ENCODE assay signal across 8 cellular contexts in the genomic region with DNA sequence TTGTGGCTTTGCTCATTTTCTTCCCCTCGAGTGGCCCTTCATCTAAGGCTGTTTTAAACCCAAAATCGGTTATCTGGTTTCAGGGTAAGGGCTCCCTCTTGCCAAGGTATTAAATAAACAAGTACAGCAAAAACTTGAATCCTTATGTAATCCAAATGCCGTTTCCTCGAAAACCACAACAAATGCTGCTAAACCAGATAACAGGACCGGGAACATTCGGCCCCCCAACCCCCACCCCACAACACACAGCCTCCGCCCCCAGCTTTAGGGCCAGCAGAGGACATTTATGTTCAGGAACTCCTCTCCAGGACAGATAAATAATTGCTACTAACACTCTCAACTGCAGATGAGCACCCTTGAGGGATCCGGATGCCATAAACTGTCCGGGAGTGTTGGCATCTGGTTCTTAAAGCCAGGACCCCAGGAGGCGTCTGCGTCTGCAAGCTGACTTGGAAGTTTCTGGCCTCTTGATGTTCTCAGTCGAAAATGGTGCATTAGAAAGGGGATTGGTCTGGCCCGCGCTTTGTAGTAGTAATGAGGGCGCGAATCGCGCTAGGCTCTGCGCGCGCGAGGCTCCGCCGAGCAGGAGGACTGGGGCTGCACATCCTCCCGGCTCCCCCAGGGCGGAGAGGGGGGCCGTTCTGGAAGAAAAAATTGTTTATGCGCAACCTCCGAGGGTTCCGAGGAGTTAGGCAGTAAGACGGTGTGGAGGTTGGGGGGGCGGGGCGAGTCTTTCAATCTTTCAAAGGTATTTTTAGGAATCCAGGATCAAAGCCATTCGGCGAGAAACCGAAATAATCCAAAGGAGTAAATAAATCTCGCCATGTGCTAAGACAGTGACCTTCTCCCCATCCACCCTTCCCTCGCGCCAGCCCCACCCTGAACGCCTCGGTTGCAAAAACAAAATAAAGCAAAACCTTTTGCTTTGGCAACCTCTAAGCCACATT. TPM values are rescaled to one million over a fixed set of nuclear protein-coding genes. Genes with fewer than 3 reads are reported as not detected.
DNase-seq lines count a peak whose midpoint lies in the region; ATAC-seq, FAIRE-seq and TF ChIP-seq lines count a peak whose summit lies in the region.

No MANE protein-coding gene starts in this region.

- peaks cover 6% of the 10 kb centered on the region for H4K20me1 ChIP-seq in K562 (replicated peaks; ENCODE audit: control insufficient read depth, insufficient read depth, low read length)

- ATAC-seq in K562 (peak; percentile 26), sciatic nerve (peak; percentile 10), HG03565 (IDR thresholded peaks at IDR 0.05; ENCODE audit: unreplicated experiment) (no peak), GM19452 (IDR thresholded peaks at IDR 0.05; ENCODE audit: unreplicated experiment) (no peak)

- FAIRE-seq in K562 (lab: Jason Lieb, UNC), result peak; percentile 94

- H3K4me1 ChIP-seq in K562 (replicated peaks in 1 of 2; ENCODE audit: control insufficient read depth in 2 of 2, insufficient read depth in 2 of 2, low read length in 2 of 2) (peaks cover 26 to 42% of the 10 kb centered on the region in 2 experiments), iPS-18a (ENCODE audit: control insufficient read depth, low read depth, low read length) (peaks cover 34% of the 10 kb centered on the region)

- H3K79me2 ChIP-seq in K562 (ENCODE audit: control insufficient read depth, insufficient read depth, low read length), result peaks cover 14% of the 10 kb centered on the region

- TF ChIP-seq POLR2A in K562 (conservative IDR thresholded peaks at IDR 0.05), result peak; percentile 52; the same call in 1 of the 2 replicates

- 1% methylated on average over 32 of the region's 41 CpGs for WGBS in K562 (ENCODE audit: insufficient coverage, low coverage, missing lambda C conversion rate)

- POLR2A ChIA-PET in RWPE1 (lab: Yijun Ruan, JAX; ENCODE audit: low non-redundant PET) (no interaction called here), K562 (lab: Yijun Ruan, JAX) (interaction anchor here (0.6 to 2.1 kb wide), 10 partner anchors 8 to 158 kb away, joined by 3 to 8 read pairs (median 3); no protein-coding TSS in a partner anchor)

- DNase-seq in Caki2 (ENCODE audit: low read depth) (peak; percentile 80), M059J (ENCODE audit: low read depth) (peak; percentile 75), RWPE1 (ENCODE audit: low spot score) (no peak), K562 (ENCODE audit: extremely low read depth in 1 of 4, low spot score in 3 of 4) (peak; percentile 52 to 88 (median 72)), sciatic nerve (ENCODE audit: low spot score) (no peak)

- H3K36me3 ChIP-seq in K562 (ENCODE audit: control insufficient read depth, insufficient read depth, low read length), result no peaks in the 10 kb centered on the region
- H3K36me3 ChIP-seq in iPS-18a (ENCODE audit: control insufficient read depth, low read depth, low read length), result no peaks in the 10 kb centered on the region

- H3K27ac ChIP-seq in RWPE1 (peak overlapping the region; percentile 34; the same call in 1 of the 2 replicates), K562 (ENCODE audit: extremely low read depth, low read depth, low read length) (peak overlapping the region; percentile 88), iPS-18a (ENCODE audit: low read length) (peak overlapping the region; percentile 44)

- TF ChIP-seq EP300 in K562 (IDR thresholded peaks at IDR 0.05; ENCODE audit: low read length), result peak; percentile 96

- TF ChIP-seq RAD21 in K562 (CRISPR knock-in tag; conservative IDR thresholded peaks at IDR 0.05 in 1 of 2, IDR thresholded peaks at IDR 0.05 in 1 of 2), result peak; percentile 9 to 25; a peak in 1 of 4 replicates

- H3K4me3 ChIP-seq in K562 (peak overlapping the region; percentile 35), iPS-18a (ENCODE audit: low read length) (peak overlapping the region; percentile 57)

- peak overlapping the region; percentile 90 for H2AFZ ChIP-seq in K562 (ENCODE audit: low read depth, low read length)

- no peaks in the 10 kb centered on the region for H3K9me1 ChIP-seq in K562 (ENCODE audit: control insufficient read depth, insufficient read depth, low read length)

- H3K9me3 ChIP-seq in K562 (replicated peaks; ENCODE audit: control insufficient read depth, insufficient read depth, low read depth, low read length), result no peaks in the 10 kb centered on the region; the same call in none of the 2 replicates
- H3K9me3 ChIP-seq in iPS-18a (ENCODE audit: control insufficient read depth, low read depth, low read length), result no peaks in the 10 kb centered on the region

- BruUV-seq in K562 (replicated peaks; lab: Mats Ljungman, UMichigan), result no TSS peak

- H3K9ac ChIP-seq in K562 (ENCODE audit: insufficient read depth in 1 of 2, low read depth in 2 of 2, low read length in 2 of 2) (peak overlapping the region; percentile 62 to 66), iPS-18a (ENCODE audit: low read length) (peak overlapping the region; percentile 74)

- intact Hi-C loops in K562 (cut with micrococcal nuclease) (loop anchor here (5.0 kb wide), 1 partner anchor 1786 kb away; no protein-coding TSS in a partner anchor), sciatic nerve (cut with DNase I) (no loop called here)

- TF ChIP-seq CTCF in RWPE1 (conservative IDR thresholded peaks at IDR 0.05; ENCODE audit: low read depth) (no peak), K562 (IDR thresholded peaks at IDR 0.05 in 2 of 3, conservative IDR thresholded peaks at IDR 0.05 in 1 of 3; ENCODE audit: insufficient read depth in 2 of 3, low read depth in 1 of 3, low read length in 3 of 3) (no peak; a peak in 1 of 6 replicates)

- in situ Hi-C loops in Caki2 (cut with HindIII; ENCODE audit: low pct_unique_long_range_greater_than_20kb, low sequenced_read_pairs) (no loop called here), K562 (cut with MboI) (loop anchor here (25.0 kb wide), 2 partner anchors 666 to 1591 kb away; no protein-coding TSS in a partner anchor)

- CTCF ChIA-PET in RWPE1 (lab: Yijun Ruan, JAX) (interaction anchor here (0.6 kb wide), 1 partner anchor 928 kb away, joined by 3 read pairs; no protein-coding TSS in a partner anchor), K562 (lab: Yijun Ruan, JAX; ENCODE audit: low intra/inter-chr PET ratio) (interaction anchor here (0.8 kb wide), 1 partner anchor 1425 kb away, joined by 6 read pairs; no protein-coding TSS in a partner anchor)

- H3K4me2 ChIP-seq in K562 (ENCODE audit: insufficient read depth, low read length), result peak overlapping the region; percentile 89

- H3K27me3 ChIP-seq in K562 (ENCODE audit: control insufficient read depth in 2 of 2, insufficient read depth in 2 of 2, low read length in 2 of 2), result no peaks in the 10 kb centered on the region
- H3K27me3 ChIP-seq in iPS-18a (ENCODE audit: control insufficient read depth, insufficient read depth, low read length), result peaks cover 49% of the 10 kb centered on the region

TF ChIP-seq in K562, 482 proteins besides CTCF, POLR2A, EP300 and RAD21 (continues in another document):
- peak; percentile 26; the same call in 1 of the 2 replicates for TF ChIP-seq MBD2 (IDR thresholded peaks at IDR 0.05; ENCODE audit: borderline replicate concordance, low read depth)
- peak; percentile 36; the same call in 1 of the 2 replicates for TF ChIP-seq GATAD2B (IDR thresholded peaks at IDR 0.05; ENCODE audit: borderline replicate concordance)
- TF ChIP-seq BCOR (IDR thresholded peaks at IDR 0.05), result peak; percentile 72
- peak; percentile 75 for TF ChIP-seq KLF16 (IDR thresholded peaks at IDR 0.05)
- TF ChIP-seq ARHGAP35 (IDR thresholded peaks at IDR 0.05; ENCODE audit: partially characterized antibody), result no peak
- TF ChIP-seq POLR2AphosphoS5 (IDR thresholded peaks at IDR 0.05; ENCODE audit: control insufficient read depth, insufficient read depth, low read depth, low read length), result peak; percentile 49; the same call in 1 of the 2 replicates

RNA-seq across cellular contexts. Expression of a gene that starts 3.9 kb away (rescaled TPM):
- total RNA-seq in Caki2 (2014; rRNA removed; shearing (Covaris generic); ENCODE audit: low replicate concordance), result 65.9 and 90.3 TPM in 2 replicates
- 95.4 and 167 TPM in 2 replicates for total RNA-seq in M059J (2014; rRNA removed; shearing (Covaris generic))
- 13.4 and 28.3 TPM in 2 replicates for total RNA-seq in K562 (2011; cell fraction: chromatin; rRNA removed; ENCODE audit: low replicate concordance)
- total RNA-seq in K562 (2011; cell fraction: nucleolus; rRNA removed), result 27.2 and 33.5 TPM in 2 replicates
- 24.2 and 26.6 TPM in 2 replicates for total RNA-seq in K562 (2011; cell fraction: nucleoplasm; rRNA removed)
- 11.3 and 16.6 TPM in 2 replicates for total RNA-seq in K562 (2014; rRNA removed)
- total RNA-seq in K562 (2014; rRNA removed; fragmentation: Illumina TruSeq; extraction: Trizol), result 9.3 and 11.0 TPM in 2 replicates
- 6.2 and 8.0 TPM in 2 replicates for total RNA-seq in K562 (2015; rRNA removed; fragmentation: Illumina TruSeq; extraction: Trizol)
- total RNA-seq in K562 (2021), result 8.3 and 11.1 TPM in 2 replicates
- 16.7 and 29.0 TPM in 2 replicates for polyA plus RNA-seq in K562 (2011; rRNA removed)
- 22.2 and 66.4 TPM in 2 replicates for polyA plus RNA-seq in K562 (2011; cell fraction: cytosol; rRNA removed)
- 29.5 and 79.3 TPM in 2 replicates for polyA plus RNA-seq in K562 (2011; cell fraction: nucleus; rRNA removed)
- 20.6 and 22.3 TPM in 2 replicates for polyA plus RNA-seq in K562 (2012)
- 14.9 and 20.5 TPM in 2 replicates for polyA plus RNA-seq in K562 (2014; fragmentation: Illumina TruSeq; extraction: Trizol)
- 10 to 100 TPM; 17.4 to 23.1 TPM for polyA plus RNA-seq in K562 (2014; fragmentation: Nextera tagmentation; extraction: Ambion mirVana)
- polyA plus RNA-seq in K562 (2014; rRNA removed), result 28.8 and 35.7 TPM in 2 replicates
- polyA minus RNA-seq in K562 (2011; rRNA and poly(A)+ RNA removed), result 8.8 and 21.6 TPM in 2 replicates
- polyA minus RNA-seq in K562 (2011; cell fraction: cytosol; rRNA and poly(A)+ RNA removed), result 6.0 and 9.3 TPM in 2 replicates
- 38.2 and 39.5 TPM in 2 replicates for polyA minus RNA-seq in K562 (2011; cell fraction: nucleus; rRNA and poly(A)+ RNA removed)
- 95.8 TPM for total RNA-seq in sciatic nerve

Comparison
In these comparisons a context has a peak if more than half of its experiments do, and no peak if none do; other contexts are left out.
1. DNase-seq: peak in Caki2 (single experiment), M059J (single experiment) and K562 (4 of 4); none in RWPE1 (single experiment) and sciatic nerve (single experiment).
2. H3K27ac ChIP-seq: peak in every context shown above with its lines; median percentile 88 in K562; 44 in iPS-18a; 34 in RWPE1.
3. ATAC-seq: peak in K562 (single experiment) and sciatic nerve (single experiment); none in HG03565 (single experiment) and GM19452 (single experiment).